Comparison of ENCODE assay signal across 1 cellular context in genomic region chr11:12044799-12045198, GRCh38.
TF ChIP-seq lines count a peak whose summit lies in the region.

No MANE protein-coding gene starts in this region.

TF ChIP-seq in HCT116, 20 proteins besides CTCF, POLR2A, EP300 and RAD21:
- TF ChIP-seq JUND (IDR thresholded peaks at IDR 0.05) = no peak
- no peak for TF ChIP-seq SP1 (IDR thresholded peaks at IDR 0.05; ENCODE audit: low read depth)
- TF ChIP-seq ATF3 (IDR thresholded peaks at IDR 0.05) = no peak
- TF ChIP-seq MAX (IDR thresholded peaks at IDR 0.05) = no peak
- TF ChIP-seq POLR2AphosphoS5 (IDR thresholded peaks at IDR 0.05; ENCODE audit: low read depth, low read length) = no peak
- TF ChIP-seq ELF1 (IDR thresholded peaks at IDR 0.05; ENCODE audit: borderline replicate concordance, low read depth) = no peak
- no peak for TF ChIP-seq CBX3 (IDR thresholded peaks at IDR 0.05; ENCODE audit: low read depth)
- no peak for TF ChIP-seq ZNF274 (IDR thresholded peaks at IDR 0.05; ENCODE audit: low read depth, low read length)
- TF ChIP-seq ZFX (IDR thresholded peaks at IDR 0.05) = no peak
- TF ChIP-seq FOSL1 (IDR thresholded peaks at IDR 0.05; ENCODE audit: low read depth) = no peak
- no peak for TF ChIP-seq TCF7L2 (IDR thresholded peaks at IDR 0.05; ENCODE audit: borderline replicate concordance, extremely low read depth, insufficient read depth, insufficient read length)
TF ChIP-seq in HCT116: peak in this region for 0.
